ENCODE assay signal across 1 cellular context in genomic region chr6:157974967-157975366, GRCh38.
TF ChIP-seq lines count a peak whose summit lies in the region.

No MANE protein-coding gene starts in this region.

TF ChIP-seq in HepG2, 621 proteins besides CTCF, POLR2A, EP300 and RAD21 (continued from another document and continues in another):
- TF ChIP-seq PAXIP1 (CRISPR knock-in tag; conservative IDR thresholded peaks at IDR 0.05) (peak; percentile 51; the same call in 1 of the 2 replicates), PHB2 (IDR thresholded peaks at IDR 0.05; ENCODE audit: partially characterized antibody) (no peak), ZNF138 (CRISPR knock-in tag; IDR thresholded peaks at IDR 0.05; ENCODE audit: low read depth) (no peak), ZSCAN30 (CRISPR knock-in tag; IDR thresholded peaks at IDR 0.05) (no peak), PBX3 (CRISPR knock-in tag; IDR thresholded peaks at IDR 0.05; ENCODE audit: borderline replicate concordance) (no peak), GABPB1 (CRISPR knock-in tag; IDR thresholded peaks at IDR 0.05) (no peak), MXD4 (CRISPR knock-in tag; IDR thresholded peaks at IDR 0.05) (no peak), ZGPAT (CRISPR knock-in tag; IDR thresholded peaks at IDR 0.05) (peak; percentile 66), ONECUT2 (CRISPR knock-in tag; IDR thresholded peaks at IDR 0.05) (no peak), ISL2 (CRISPR knock-in tag; IDR thresholded peaks at IDR 0.05) (no peak), CBFB (CRISPR knock-in tag; IDR thresholded peaks at IDR 0.05) (no peak), STAT6 (CRISPR knock-in tag; IDR thresholded peaks at IDR 0.05; ENCODE audit: borderline replicate concordance) (no peak), ZNF224 (CRISPR knock-in tag; IDR thresholded peaks at IDR 0.05) (no peak), STAT5B (CRISPR knock-in tag; IDR thresholded peaks at IDR 0.05) (no peak), HNRNPUL1 (IDR thresholded peaks at IDR 0.05; ENCODE audit: low read depth, low read length) (no peak), ZNF337 (CRISPR knock-in tag; IDR thresholded peaks at IDR 0.05; ENCODE audit: borderline replicate concordance, low read depth) (no peak), MLXIP (CRISPR knock-in tag; IDR thresholded peaks at IDR 0.05; ENCODE audit: borderline replicate concordance) (no peak), TBX2 (CRISPR knock-in tag; IDR thresholded peaks at IDR 0.05; ENCODE audit: borderline replicate concordance) (peak; percentile 62), NAIF1 (CRISPR knock-in tag; IDR thresholded peaks at IDR 0.05; ENCODE audit: borderline replicate concordance) (no peak), TBX3 (IDR thresholded peaks at IDR 0.05; ENCODE audit: borderline replicate concordance) (peak; percentile 70; the same call in 1 of the 2 replicates), NCOA2 (CRISPR knock-in tag; IDR thresholded peaks at IDR 0.05) (0 out of 2 replicates have a peak, but pooled peaks have one; percentile 23), MYPOP (CRISPR knock-in tag; IDR thresholded peaks at IDR 0.05) (0 out of 2 replicates have a peak, but pooled peaks have one; percentile 34), ZNF17 (CRISPR knock-in tag; IDR thresholded peaks at IDR 0.05) (no peak), EEA1 (CRISPR knock-in tag; IDR thresholded peaks at IDR 0.05; ENCODE audit: borderline replicate concordance) (no peak), KLF12 (CRISPR knock-in tag; IDR thresholded peaks at IDR 0.05; ENCODE audit: borderline replicate concordance) (no peak), ZNF263 (CRISPR knock-in tag; IDR thresholded peaks at IDR 0.05) (no peak), HOXD1 (CRISPR knock-in tag; IDR thresholded peaks at IDR 0.05) (no peak), KDM2A (CRISPR knock-in tag; IDR thresholded peaks at IDR 0.05; ENCODE audit: borderline replicate concordance, low read depth) (no peak)
- TF ChIP-seq, protein P1, sequence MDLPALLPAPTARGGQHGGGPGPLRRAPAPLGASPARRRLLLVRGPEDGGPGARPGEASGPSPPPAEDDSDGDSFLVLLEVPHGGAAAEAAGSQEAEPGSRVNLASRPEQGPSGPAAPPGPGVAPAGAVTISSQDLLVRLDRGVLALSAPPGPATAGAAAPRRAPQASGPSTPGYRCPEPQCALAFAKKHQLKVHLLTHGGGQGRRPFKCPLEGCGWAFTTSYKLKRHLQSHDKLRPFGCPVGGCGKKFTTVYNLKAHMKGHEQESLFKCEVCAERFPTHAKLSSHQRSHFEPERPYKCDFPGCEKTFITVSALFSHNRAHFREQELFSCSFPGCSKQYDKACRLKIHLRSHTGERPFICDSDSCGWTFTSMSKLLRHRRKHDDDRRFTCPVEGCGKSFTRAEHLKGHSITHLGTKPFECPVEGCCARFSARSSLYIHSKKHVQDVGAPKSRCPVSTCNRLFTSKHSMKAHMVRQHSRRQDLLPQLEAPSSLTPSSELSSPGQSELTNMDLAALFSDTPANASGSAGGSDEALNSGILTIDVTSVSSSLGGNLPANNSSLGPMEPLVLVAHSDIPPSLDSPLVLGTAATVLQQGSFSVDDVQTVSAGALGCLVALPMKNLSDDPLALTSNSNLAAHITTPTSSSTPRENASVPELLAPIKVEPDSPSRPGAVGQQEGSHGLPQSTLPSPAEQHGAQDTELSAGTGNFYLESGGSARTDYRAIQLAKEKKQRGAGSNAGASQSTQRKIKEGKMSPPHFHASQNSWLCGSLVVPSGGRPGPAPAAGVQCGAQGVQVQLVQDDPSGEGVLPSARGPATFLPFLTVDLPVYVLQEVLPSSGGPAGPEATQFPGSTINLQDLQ (CRISPR knock-in tag; IDR thresholded peaks at IDR 0.05) = no peak
- TF ChIP-seq, protein P2, sequence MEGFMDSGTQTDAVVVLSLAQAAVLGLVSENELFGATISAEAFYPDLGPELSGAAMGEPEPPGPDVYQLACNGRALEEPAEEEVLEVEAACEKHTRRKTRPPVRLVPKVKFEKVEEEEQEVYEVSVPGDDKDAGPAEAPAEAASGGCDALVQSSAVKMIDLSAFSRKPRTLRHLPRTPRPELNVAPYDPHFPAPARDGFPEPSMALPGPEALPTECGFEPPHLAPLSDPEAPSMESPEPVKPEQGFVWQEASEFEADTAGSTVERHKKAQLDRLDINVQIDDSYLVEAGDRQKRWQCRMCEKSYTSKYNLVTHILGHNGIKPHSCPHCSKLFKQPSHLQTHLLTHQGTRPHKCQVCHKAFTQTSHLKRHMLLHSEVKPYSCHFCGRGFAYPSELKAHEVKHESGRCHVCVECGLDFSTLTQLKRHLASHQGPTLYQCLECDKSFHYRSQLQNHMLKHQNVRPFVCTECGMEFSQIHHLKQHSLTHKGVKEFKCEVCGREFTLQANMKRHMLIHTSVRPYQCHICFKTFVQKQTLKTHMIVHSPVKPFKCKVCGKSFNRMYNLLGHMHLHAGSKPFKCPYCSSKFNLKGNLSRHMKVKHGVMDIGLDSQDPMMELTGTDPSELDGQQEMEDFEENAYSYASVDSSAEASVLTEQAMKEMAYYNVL (CRISPR knock-in tag; IDR thresholded peaks at IDR 0.05; ENCODE audit: borderline replicate concordance) = no peak
- TF ChIP-seq, protein P3, sequence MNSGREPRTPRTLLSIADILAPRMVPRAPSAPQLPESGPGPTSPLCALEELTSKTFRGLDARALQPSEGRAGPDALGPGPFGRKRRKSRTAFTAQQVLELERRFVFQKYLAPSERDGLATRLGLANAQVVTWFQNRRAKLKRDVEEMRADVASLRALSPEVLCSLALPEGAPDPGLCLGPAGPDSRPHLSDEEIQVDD (CRISPR knock-in tag; IDR thresholded peaks at IDR 0.05; ENCODE audit: borderline replicate concordance) = no peak
- TF ChIP-seq, protein P4, sequence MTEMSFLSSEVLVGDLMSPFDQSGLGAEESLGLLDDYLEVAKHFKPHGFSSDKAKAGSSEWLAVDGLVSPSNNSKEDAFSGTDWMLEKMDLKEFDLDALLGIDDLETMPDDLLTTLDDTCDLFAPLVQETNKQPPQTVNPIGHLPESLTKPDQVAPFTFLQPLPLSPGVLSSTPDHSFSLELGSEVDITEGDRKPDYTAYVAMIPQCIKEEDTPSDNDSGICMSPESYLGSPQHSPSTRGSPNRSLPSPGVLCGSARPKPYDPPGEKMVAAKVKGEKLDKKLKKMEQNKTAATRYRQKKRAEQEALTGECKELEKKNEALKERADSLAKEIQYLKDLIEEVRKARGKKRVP (CRISPR knock-in tag; IDR thresholded peaks at IDR 0.05) = 0 out of 4 replicates have a peak, but pooled peaks of 1 of the 2 experiments have one; percentile 46
- TF ChIP-seq, protein P5, sequence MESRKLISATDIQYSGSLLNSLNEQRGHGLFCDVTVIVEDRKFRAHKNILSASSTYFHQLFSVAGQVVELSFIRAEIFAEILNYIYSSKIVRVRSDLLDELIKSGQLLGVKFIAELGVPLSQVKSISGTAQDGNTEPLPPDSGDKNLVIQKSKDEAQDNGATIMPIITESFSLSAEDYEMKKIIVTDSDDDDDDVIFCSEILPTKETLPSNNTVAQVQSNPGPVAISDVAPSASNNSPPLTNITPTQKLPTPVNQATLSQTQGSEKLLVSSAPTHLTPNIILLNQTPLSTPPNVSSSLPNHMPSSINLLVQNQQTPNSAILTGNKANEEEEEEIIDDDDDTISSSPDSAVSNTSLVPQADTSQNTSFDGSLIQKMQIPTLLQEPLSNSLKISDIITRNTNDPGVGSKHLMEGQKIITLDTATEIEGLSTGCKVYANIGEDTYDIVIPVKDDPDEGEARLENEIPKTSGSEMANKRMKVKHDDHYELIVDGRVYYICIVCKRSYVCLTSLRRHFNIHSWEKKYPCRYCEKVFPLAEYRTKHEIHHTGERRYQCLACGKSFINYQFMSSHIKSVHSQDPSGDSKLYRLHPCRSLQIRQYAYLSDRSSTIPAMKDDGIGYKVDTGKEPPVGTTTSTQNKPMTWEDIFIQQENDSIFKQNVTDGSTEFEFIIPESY (CRISPR knock-in tag; IDR thresholded peaks at IDR 0.05) = no peak
- TF ChIP-seq, protein P6, sequence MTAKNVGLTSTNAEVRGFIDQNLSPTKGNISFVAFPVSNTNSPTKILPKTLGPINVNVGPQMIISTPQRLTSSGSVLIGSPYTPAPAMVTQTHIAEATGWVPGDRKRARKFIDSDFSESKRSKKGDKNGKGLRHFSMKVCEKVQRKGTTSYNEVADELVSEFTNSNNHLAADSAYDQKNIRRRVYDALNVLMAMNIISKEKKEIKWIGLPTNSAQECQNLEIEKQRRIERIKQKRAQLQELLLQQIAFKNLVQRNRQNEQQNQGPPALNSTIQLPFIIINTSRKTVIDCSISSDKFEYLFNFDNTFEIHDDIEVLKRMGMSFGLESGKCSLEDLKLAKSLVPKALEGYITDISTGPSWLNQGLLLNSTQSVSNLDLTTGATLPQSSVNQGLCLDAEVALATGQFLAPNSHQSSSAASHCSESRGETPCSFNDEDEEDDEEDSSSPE (CRISPR knock-in tag; IDR thresholded peaks at IDR 0.05) = no peak
